Comparison of ENCODE assay signal across 8 cellular contexts in the genomic region with DNA sequence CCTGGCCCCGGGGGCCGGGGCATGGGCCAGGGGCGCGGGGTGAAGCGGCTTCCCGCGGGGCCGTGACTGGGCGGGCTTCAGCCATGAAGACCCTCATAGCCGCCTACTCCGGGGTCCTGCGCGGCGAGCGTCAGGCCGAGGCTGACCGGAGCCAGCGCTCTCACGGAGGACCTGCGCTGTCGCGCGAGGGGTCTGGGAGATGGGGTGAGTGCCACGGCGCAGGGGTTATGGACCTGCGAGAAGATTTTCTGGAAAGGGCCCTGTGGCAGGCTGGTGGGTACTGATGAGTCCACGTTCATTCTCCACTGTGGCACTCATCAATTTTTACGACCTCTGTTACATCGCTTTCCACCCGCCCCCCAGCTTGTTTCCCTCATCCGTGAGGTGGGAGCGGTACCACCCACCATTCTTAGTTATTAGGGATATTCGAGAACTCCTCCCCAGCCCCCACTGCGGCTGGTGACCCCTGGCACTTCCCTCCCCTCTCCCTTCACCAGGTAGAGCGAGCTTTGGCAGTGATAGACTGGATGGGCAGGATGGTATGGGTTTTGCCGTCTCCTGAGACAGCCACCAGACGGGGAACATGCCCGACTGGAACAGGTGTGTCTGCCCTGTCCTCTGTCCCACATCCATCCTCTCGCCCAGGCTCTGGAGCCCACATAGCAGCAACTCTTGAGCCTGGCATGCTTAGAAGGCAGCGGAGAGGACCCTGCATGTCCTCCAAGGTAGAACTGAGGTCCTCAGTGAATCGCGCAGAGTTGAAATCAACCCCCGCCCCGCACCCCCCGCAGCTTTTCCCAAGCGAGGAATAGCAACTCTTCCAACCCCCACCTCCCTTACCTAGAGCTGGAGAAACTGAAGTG. TPM values are rescaled to one million over a fixed set of nuclear protein-coding genes. Genes with fewer than 3 reads are reported as not detected.
DNase-seq lines count a peak whose midpoint lies in the region; ATAC-seq and TF ChIP-seq lines count a peak whose summit lies in the region.

No MANE protein-coding gene starts in this region.

- no peaks in the 10 kb centered on the region for H3K27me3 ChIP-seq in hepatocyte

- H3K4me1 ChIP-seq in hepatocyte (ENCODE audit: insufficient read depth) = peaks cover 6% of the 10 kb centered on the region

- no peaks in the 10 kb centered on the region for H3K9me2 ChIP-seq in hepatocyte (replicated peaks; ENCODE audit: insufficient read depth)

- H3K9me3 ChIP-seq in hepatocyte (ENCODE audit: low read depth) = no peaks in the 10 kb centered on the region

- no peak overlapping the region for H3K27ac Mint-ChIP-seq in activated CD4-positive, alpha-beta memory T cell treated with anti-CD3 and anti-CD28 coated beads, Interleukin-2, amount 10 ng/mL, durations not matched to agents 7 days and 5 days
- H3K27ac Mint-ChIP-seq in stimulated activated effector memory CD8-positive, alpha-beta T cell treated with anti-CD3 and anti-CD28 coated beads, Interleukin-12 subunit alpha, Interleukin-12 subunit beta, amount 100 ng/mL, for 72 hours = no peak overlapping the region

- CTCF ChIA-PET in activated CD4-positive, alpha-beta memory T cell treated with anti-CD3 and anti-CD28 coated beads, Interleukin-2, amount 10 ng/mL, durations not matched to agents 7 days and 5 days (lab: Charles Lee) = interaction anchor here (0.6 to 1.5 kb wide), 4 partner anchors 10 to 63 kb away, joined by 3 to 4 read pairs (median 4); no protein-coding TSS in a partner anchor

- no peak for TF ChIP-seq CTCF in hepatocyte (IDR thresholded peaks at IDR 0.05; ENCODE audit: poor library complexity)

- peak overlapping the region; percentile 35 for H3K4me3 ChIP-seq in hepatocyte

- H3K36me3 ChIP-seq in hepatocyte (replicated peaks; ENCODE audit: insufficient read depth, low read depth) = no peaks in the 10 kb centered on the region

- no peak for ATAC-seq in stimulated activated effector memory CD8-positive, alpha-beta T cell treated with anti-CD3 and anti-CD28 coated beads, Interleukin-12 subunit alpha, Interleukin-12 subunit beta, amount 100 ng/mL, for 72 hours
- ATAC-seq in GM21360 (IDR thresholded peaks at IDR 0.05; ENCODE audit: unreplicated experiment) = no peak

- DNase-seq in NCI-H1092 treated with DMSO at 0.1 percent for 48 hours (lab: John Stamatoyannopoulos, UW) (peak; percentile 32), NCI-H1092 (lab: John Stamatoyannopoulos, UW) (no peak), hepatocyte (ENCODE audit: low spot score) (no peak), glomerular visceral epithelial cell (ENCODE audit: extremely low spot score) (no peak), AML-193 (lab: John Stamatoyannopoulos, UW) (no peak)
- DNase-seq in activated CD4-positive, alpha-beta memory T cell treated with anti-CD3 and anti-CD28 coated beads, Interleukin-2, amount 10 ng/mL, durations not matched to agents 7 days and 5 days = no peak
- DNase-seq in stimulated activated effector memory CD8-positive, alpha-beta T cell treated with anti-CD3 and anti-CD28 coated beads, Interleukin-12 subunit alpha, Interleukin-12 subunit beta, amount 100 ng/mL, for 72 hours (ENCODE audit: low spot score in 2 of 2) = no peak

- peak overlapping the region; percentile 33 for H3K4me3 Mint-ChIP-seq in activated CD4-positive, alpha-beta memory T cell treated with anti-CD3 and anti-CD28 coated beads, Interleukin-2, amount 10 ng/mL, durations not matched to agents 7 days and 5 days
- H3K4me3 Mint-ChIP-seq in stimulated activated effector memory CD8-positive, alpha-beta T cell treated with anti-CD3 and anti-CD28 coated beads, Interleukin-12 subunit alpha, Interleukin-12 subunit beta, amount 100 ng/mL, for 72 hours = peak overlapping the region; percentile 74

- H3K79me2 ChIP-seq in hepatocyte = peaks cover 9% of the 10 kb centered on the region

- H3K27ac ChIP-seq in hepatocyte = peak overlapping the region; percentile 77

- no peaks in the 10 kb centered on the region for H4K20me1 ChIP-seq in hepatocyte (ENCODE audit: insufficient read depth, poor library complexity, severe bottlenecking)

- H3K9me3 Mint-ChIP-seq in activated CD4-positive, alpha-beta memory T cell treated with anti-CD3 and anti-CD28 coated beads, Interleukin-2, amount 10 ng/mL, durations not matched to agents 7 days and 5 days = no peaks in the 10 kb centered on the region
- H3K9me3 Mint-ChIP-seq in stimulated activated effector memory CD8-positive, alpha-beta T cell treated with anti-CD3 and anti-CD28 coated beads, Interleukin-12 subunit alpha, Interleukin-12 subunit beta, amount 100 ng/mL, for 72 hours = no peaks in the 10 kb centered on the region

- H2AFZ ChIP-seq in hepatocyte = peak overlapping the region; percentile 61

- POLR2A ChIA-PET in activated CD4-positive, alpha-beta memory T cell treated with anti-CD3 and anti-CD28 coated beads, Interleukin-2, amount 10 ng/mL, durations not matched to agents 7 days and 5 days (lab: Charles Lee) = interaction anchor here (0.8 kb wide), 1 partner anchor 8 kb away, joined by 5 read pairs; no protein-coding TSS in a partner anchor

- H3K36me3 Mint-ChIP-seq in activated CD4-positive, alpha-beta memory T cell treated with anti-CD3 and anti-CD28 coated beads, Interleukin-2, amount 10 ng/mL, durations not matched to agents 7 days and 5 days (ENCODE audit: low read depth) = no peaks in the 10 kb centered on the region
- no peaks in the 10 kb centered on the region for H3K36me3 Mint-ChIP-seq in stimulated activated effector memory CD8-positive, alpha-beta T cell treated with anti-CD3 and anti-CD28 coated beads, Interleukin-12 subunit alpha, Interleukin-12 subunit beta, amount 100 ng/mL, for 72 hours

- peak overlapping the region; percentile 93 for H3K4me2 ChIP-seq in hepatocyte

- 7% methylated on average over 31 of the region's 46 CpGs for WGBS in hepatocyte (ENCODE audit: low lambda C conversion rate, missing lambda C conversion rate)

- H3K4me1 Mint-ChIP-seq in activated CD4-positive, alpha-beta memory T cell treated with anti-CD3 and anti-CD28 coated beads, Interleukin-2, amount 10 ng/mL, durations not matched to agents 7 days and 5 days = peaks cover 31% of the 10 kb centered on the region
- peaks cover 46% of the 10 kb centered on the region for H3K4me1 Mint-ChIP-seq in stimulated activated effector memory CD8-positive, alpha-beta T cell treated with anti-CD3 and anti-CD28 coated beads, Interleukin-12 subunit alpha, Interleukin-12 subunit beta, amount 100 ng/mL, for 72 hours

- H3K27me3 Mint-ChIP-seq in activated CD4-positive, alpha-beta memory T cell treated with anti-CD3 and anti-CD28 coated beads, Interleukin-2, amount 10 ng/mL, durations not matched to agents 7 days and 5 days = peaks cover 24% of the 10 kb centered on the region

RNA-seq across cellular contexts. Expression of gene DGAT2, which starts 0.6 kb away (rescaled TPM):
- total RNA-seq in activated CD4-positive, alpha-beta memory T cell treated with anti-CD3 and anti-CD28 coated beads, Interleukin-2, amount 10 ng/mL, durations not matched to agents 7 days and 5 days = 1 to 10 TPM; 1.4 to 1.5 TPM
- 52.6 and 60.5 TPM in 2 replicates for total RNA-seq in hepatocyte
- polyA plus RNA-seq in hepatocyte = 27.5 and 55.6 TPM in 2 replicates

RNA-seq across cellular contexts. Expression of gene UVRAG, which starts 45.9 kb away (rescaled TPM):
- total RNA-seq in activated CD4-positive, alpha-beta memory T cell treated with anti-CD3 and anti-CD28 coated beads, Interleukin-2, amount 10 ng/mL, durations not matched to agents 7 days and 5 days = 10 to 100 TPM; 18.2 to 19.9 TPM
- total RNA-seq in hepatocyte = 25.2 and 36.5 TPM in 2 replicates
- polyA plus RNA-seq in hepatocyte = 15.3 and 21.1 TPM in 2 replicates

RNA-seq across cellular contexts. Expression of gene MOGAT2, which starts 51.5 kb away (rescaled TPM):
- not detected for total RNA-seq in activated CD4-positive, alpha-beta memory T cell treated with anti-CD3 and anti-CD28 coated beads, Interleukin-2, amount 10 ng/mL, durations not matched to agents 7 days and 5 days
- total RNA-seq in hepatocyte = 2.4 and 3.2 TPM in 2 replicates
- polyA plus RNA-seq in hepatocyte = 0.84 and 2.9 TPM in 2 replicates

Comparison
In these comparisons a context has a peak if more than half of its experiments do, and no peak if none do; other contexts are left out.
1. RNA of gene DGAT2, which starts 0.6 kb away (total RNA-seq): 52.6 to 60.5 TPM in hepatocyte; 1.4 to 1.5 TPM in activated CD4-positive, alpha-beta memory T cell treated with anti-CD3 and anti-CD28 coated beads, Interleukin-2, amount 10 ng/mL, durations not matched to agents 7 days and 5 days; every median in the first group is over 10 times any median in the second.